10 cellular contexts compared by ENCODE assay signal in genomic region chr3:100650651-100651611, GRCh38. TPM values are rescaled to one million over a fixed set of nuclear protein-coding genes. Genes with fewer than 3 reads are reported as not detected.
DNase-seq lines count a peak whose midpoint lies in the region; ATAC-seq, FAIRE-seq and TF ChIP-seq lines count a peak whose summit lies in the region.
"Had no signal": no experiment of that assay in that cellular context is flagged by ENCODE, and none has a peak within 500 bp of the region (broad histone marks: within the 10 kb centered on the region; RNA-seq: fewer than 3 reads in every experiment).

No MANE protein-coding gene starts in this region.

- no peaks in the 10 kb centered on the region for H3K79me2 ChIP-seq in GM23338 (replicated peaks; ENCODE audit: insufficient read depth)
- H3K79me2 ChIP-seq in astrocyte (ENCODE audit: insufficient read depth, low read length), result no peaks in the 10 kb centered on the region

- H3K4me1 ChIP-seq in GM23338 (ENCODE audit: insufficient read depth) (no peaks in the 10 kb centered on the region), astrocyte (ENCODE audit: insufficient read depth, low read length) (peaks cover 6% of the 10 kb centered on the region)

- H3K9me3 ChIP-seq in astrocyte (ENCODE audit: insufficient read depth, low read depth, low read length), result no peaks in the 10 kb centered on the region

- H3K27me3 Mint-ChIP-seq in GM23338 (ENCODE audit: insufficient read depth, low read depth, poor library complexity) (no peaks in the 10 kb centered on the region), astrocyte (ENCODE audit: low read depth, unreplicated experiment) (no peaks in the 10 kb centered on the region)
- no peaks in the 10 kb centered on the region for H3K27me3 Mint-ChIP-seq in naive thymus-derived CD8-positive, alpha-beta T cell

- H3K27me3 ChIP-seq in GM23338 (ENCODE audit: insufficient read depth) (no peaks in the 10 kb centered on the region), astrocyte (ENCODE audit: insufficient read depth, low read length) (no peaks in the 10 kb centered on the region)

- no peak overlapping the region for H3K4me3 ChIP-seq in GM23338
- peak overlapping the region; percentile 20 for H3K4me3 ChIP-seq in astrocyte (ENCODE audit: insufficient read depth, low read depth, low read length)

- H3K4me1 Mint-ChIP-seq in GM23338, result peaks cover 5% of the 10 kb centered on the region; the same call in 1 of the 3 replicates
- H3K4me1 Mint-ChIP-seq in astrocyte (ENCODE audit: low read depth, unreplicated experiment), result peaks cover 11% of the 10 kb centered on the region
- peaks cover 4 to 9% (median 6%) of the 10 kb centered on the region in 4 donors for H3K4me1 Mint-ChIP-seq in naive thymus-derived CD8-positive, alpha-beta T cell

- peak overlapping the region; percentile 46 for H3K9ac ChIP-seq in astrocyte (ENCODE audit: low read length)

- H3K27ac ChIP-seq in GM23338 (ENCODE audit: low read depth) (no peak overlapping the region), astrocyte (ENCODE audit: low read depth, low read length) (peak overlapping the region; percentile 53)
- H3K27ac ChIP-seq: C4-2B had no signal

- H3K4me3 Mint-ChIP-seq in GM23338, result no peak overlapping the region
- no peak overlapping the region for H3K4me3 Mint-ChIP-seq in astrocyte (ENCODE audit: unreplicated experiment)
- H3K4me3 Mint-ChIP-seq in naive thymus-derived CD8-positive, alpha-beta T cell, result peak overlapping the region in 6 of 10 donors; percentile 29 to 71 (median 52)

- H3K9me3 Mint-ChIP-seq in GM23338, result no peaks in the 10 kb centered on the region
- H3K9me3 Mint-ChIP-seq in astrocyte (ENCODE audit: unreplicated experiment), result no peaks in the 10 kb centered on the region
- no peaks in the 10 kb centered on the region for H3K9me3 Mint-ChIP-seq in naive thymus-derived CD8-positive, alpha-beta T cell

- H3K4me2 ChIP-seq in GM23338 (no peak overlapping the region), astrocyte (ENCODE audit: low read length) (peak overlapping the region; percentile 74)

- POLR2A ChIA-PET in naive thymus-derived CD8-positive, alpha-beta T cell (lab: Charles Lee), result no interaction called here

- H2AFZ ChIP-seq in GM23338 (peak overlapping the region; percentile 60; the same call in 1 of the 2 replicates), astrocyte (ENCODE audit: low read depth, low read length) (peak overlapping the region; percentile 59)

- H3K36me3 ChIP-seq in GM23338 (ENCODE audit: insufficient read depth), result no peaks in the 10 kb centered on the region
- H3K36me3 ChIP-seq in astrocyte (ENCODE audit: insufficient read depth, low read length), result no peaks in the 10 kb centered on the region

- no peaks in the 10 kb centered on the region for H3F3A ChIP-seq in GM23338 (replicated peaks; ENCODE audit: low read depth)

- H3K36me3 Mint-ChIP-seq in GM23338 (ENCODE audit: low read depth) (no peaks in the 10 kb centered on the region), astrocyte (ENCODE audit: low read depth, unreplicated experiment) (no peaks in the 10 kb centered on the region)
- no peaks in the 10 kb centered on the region for H3K36me3 Mint-ChIP-seq in naive thymus-derived CD8-positive, alpha-beta T cell

- H3K9me2 ChIP-seq in GM23338 (ENCODE audit: insufficient read depth), result no peaks in the 10 kb centered on the region

- peak; percentile 80 for FAIRE-seq in astrocyte (lab: Jason Lieb, UNC)

- peak overlapping the region; percentile 3 for H3K27ac Mint-ChIP-seq in GM23338
- peak overlapping the region; percentile 60 for H3K27ac Mint-ChIP-seq in astrocyte (ENCODE audit: unreplicated experiment)
- H3K27ac Mint-ChIP-seq in naive thymus-derived CD8-positive, alpha-beta T cell, result peak overlapping the region in 7 of 10 donors; percentile 9 to 70 (median 33)

- DNase-seq in activated CD4-positive, alpha-beta T cell treated with anti-CD3 and anti-CD28 coated beads for 48 hours, result peak; percentile 17
- DNase-seq in activated CD4-positive, alpha-beta T cell treated with anti-CD3 and anti-CD28 coated beads for 1 hour, result no peak
- no peak for DNase-seq in GM23338 (ENCODE audit: low spot score)
- DNase-seq in KG1 (lab: John Stamatoyannopoulos, UW), result peak; percentile 56
- peak; percentile 61 for DNase-seq in astrocyte (ENCODE audit: low read depth)
- peak in 2 of 10 donors; percentile 7 to 25 for DNase-seq in naive thymus-derived CD8-positive, alpha-beta T cell
- no peak for DNase-seq in NCI-H345 (lab: John Stamatoyannopoulos, UW)
- no peak for DNase-seq in NCI-H1105 treated with DMSO at 0.1 percent for 48 hours (lab: John Stamatoyannopoulos, UW)

- TF ChIP-seq CTCF in GM23338 (conservative IDR thresholded peaks at IDR 0.05; ENCODE audit: low read depth in 2 of 2) (peak in 1 of 2 experiments; percentile 30; a peak in 2 of 4 replicates), astrocyte (IDR thresholded peaks at IDR 0.05; ENCODE audit: insufficient read depth, low read depth, low read length) (no peak)

- no peak for ATAC-seq in GM23338
- ATAC-seq in naive thymus-derived CD8-positive, alpha-beta T cell, result peak; percentile 62 to 70

- H4K20me1 ChIP-seq in GM23338 (replicated peaks; ENCODE audit: insufficient read depth), result no peaks in the 10 kb centered on the region
- no peaks in the 10 kb centered on the region for H4K20me1 ChIP-seq in astrocyte (ENCODE audit: insufficient read depth, low read length)

TF ChIP-seq in GM23338, 12 proteins besides CTCF, POLR2A, EP300 and RAD21 (continues in another document):
- TF ChIP-seq REST (IDR thresholded peaks at IDR 0.05; ENCODE audit: unreplicated experiment) (no peak), ZNF331 (CRISPR knock-in tag; IDR thresholded peaks at IDR 0.05; ENCODE audit: low read depth) (no peak), JUNB (IDR thresholded peaks at IDR 0.05; ENCODE audit: unreplicated experiment) (no peak), CREB1 (CRISPR knock-in tag; IDR thresholded peaks at IDR 0.05; ENCODE audit: low read depth) (no peak), EZH2phosphoT487 (IDR thresholded peaks at IDR 0.05; ENCODE audit: unreplicated experiment) (no peak), ETS1 (IDR thresholded peaks at IDR 0.05) (no peak), STAT1 (IDR thresholded peaks at IDR 0.05; ENCODE audit: unreplicated experiment) (no peak), NANOG (IDR thresholded peaks at IDR 0.05; ENCODE audit: borderline replicate concordance) (no peak), ZNF114 (CRISPR knock-in tag; IDR thresholded peaks at IDR 0.05) (no peak), EZH2 (IDR thresholded peaks at IDR 0.05; ENCODE audit: low read depth, unreplicated experiment) (no peak), POLR2AphosphoS5 (IDR thresholded peaks at IDR 0.05; ENCODE audit: low read depth) (no peak)

RNA-seq across cellular contexts. Expression of gene ADGRG7, which starts 41.5 kb away (rescaled TPM):
- not detected in 2 replicates for total RNA-seq in GM23338 (2014; rRNA removed; shearing (Covaris generic))
- not detected in 2 replicates for polyA plus RNA-seq in GM23338 (2016; fragmentation: Nextera tagmentation; extraction: Ambion mirVana)
- total RNA-seq in astrocyte, result not detected in 2 replicates
- not detected for total RNA-seq in naive thymus-derived CD8-positive, alpha-beta T cell
- polyA plus RNA-seq in naive thymus-derived CD8-positive, alpha-beta T cell, result not detected
- polyA plus RNA-seq: adipose tissue had no signal

RNA-seq across cellular contexts. Expression of gene TFG, which starts 58.4 kb away (rescaled TPM):
- 86.4 and 88.5 TPM in 2 replicates for total RNA-seq in GM23338 (2014; rRNA removed; shearing (Covaris generic))
- 83.5 and 87.6 TPM in 2 replicates for polyA plus RNA-seq in GM23338 (2016; fragmentation: Nextera tagmentation; extraction: Ambion mirVana)
- total RNA-seq in astrocyte, result 154 and 155 TPM in 2 replicates
- total RNA-seq in naive thymus-derived CD8-positive, alpha-beta T cell, result 10 to 100 TPM; 41.2 to 42.7 TPM
- 10 to 100 TPM; 30.6 to 37.3 (median 37.1) TPM for polyA plus RNA-seq in naive thymus-derived CD8-positive, alpha-beta T cell

Comparison
In these comparisons a context has a peak if more than half of its experiments do, and no peak if none do; other contexts are left out.
1. DNase-seq: peak in activated CD4-positive, alpha-beta T cell treated with anti-CD3 and anti-CD28 coated beads for 48 hours (single experiment), KG1 (single experiment) and astrocyte (single experiment); none in activated CD4-positive, alpha-beta T cell treated with anti-CD3 and anti-CD28 coated beads for 1 hour (single experiment), GM23338 (single experiment), NCI-H345 (single experiment) and NCI-H1105 treated with DMSO at 0.1 percent for 48 hours (single experiment).
2. H3K27ac Mint-ChIP-seq: peak in every context shown above with its lines; median percentile 60 in astrocyte; 33 in naive thymus-derived CD8-positive, alpha-beta T cell; 3 in GM23338.
3. H3K4me3 Mint-ChIP-seq: peak in naive thymus-derived CD8-positive, alpha-beta T cell (6 of 10); none in GM23338 (single experiment) and astrocyte (single experiment).